ENCODE assay signal across 8 cellular contexts in genomic region chr13:113493315-113493951, GRCh38. TPM values are rescaled to one million over a fixed set of nuclear protein-coding genes. Genes with fewer than 3 reads are reported as not detected.
DNase-seq lines count a peak whose midpoint lies in the region; ATAC-seq and TF ChIP-seq lines count a peak whose summit lies in the region.

No MANE protein-coding gene starts in this region.

- DNase-seq in NCI-H226 (peak; percentile 88), ascending aorta (ENCODE audit: low spot score in 2 of 2) (no peak), left kidney (ENCODE audit: low read depth, low spot score) (peak; percentile 81), cortex of kidney (lab: John Stamatoyannopoulos, UW) (no peak)

- H3K9me3 ChIP-seq in ascending aorta = no peaks in the 10 kb centered on the region

- ATAC-seq in GM18870 (IDR thresholded peaks at IDR 0.05; ENCODE audit: unreplicated experiment) (peak; percentile 42), HG03025 (IDR thresholded peaks at IDR 0.05; ENCODE audit: low FRiP score, unreplicated experiment) (no peak), GM19455 (IDR thresholded peaks at IDR 0.05; ENCODE audit: unreplicated experiment) (no peak)

- H3K36me3 ChIP-seq in ascending aorta = peaks cover 10 to 31% of the 10 kb centered on the region in 2 donors

- H3K27me3 ChIP-seq in ascending aorta = no peaks in the 10 kb centered on the region

- H3K27ac ChIP-seq in C4-2B (peak overlapping the region; percentile 76; the same call in 1 of the 2 replicates), ascending aorta (peak overlapping the region; percentile 88 to 95)

- intact Hi-C loops in ascending aorta (cut with DNase I) = no loop called here

- peaks cover 24 to 62% of the 10 kb centered on the region in 2 donors for H3K4me1 ChIP-seq in ascending aorta

- TF ChIP-seq CTCF in C4-2B (conservative IDR thresholded peaks at IDR 0.05) (no peak), ascending aorta (IDR thresholded peaks at IDR 0.05) (no peak)

- peak overlapping the region; percentile 28 to 98 for H3K4me3 ChIP-seq in ascending aorta

RNA-seq across cellular contexts. Expression of gene DCUN1D2, which starts 2.9 kb away (rescaled TPM):
- total RNA-seq in ascending aorta = 5.9 TPM

RNA-seq across cellular contexts. Expression of gene ADPRHL1, which starts 40.1 kb away (rescaled TPM):
- 11.3 TPM for total RNA-seq in ascending aorta

Comparison
In these comparisons a context has a peak if more than half of its experiments do, and no peak if none do; other contexts are left out.
1. DNase-seq: peak in NCI-H226 (single experiment) and left kidney (single experiment); none in ascending aorta (0 of 2) and cortex of kidney (single experiment).